Comparison of ENCODE assay signal across 8 cellular contexts in the genomic region with DNA sequence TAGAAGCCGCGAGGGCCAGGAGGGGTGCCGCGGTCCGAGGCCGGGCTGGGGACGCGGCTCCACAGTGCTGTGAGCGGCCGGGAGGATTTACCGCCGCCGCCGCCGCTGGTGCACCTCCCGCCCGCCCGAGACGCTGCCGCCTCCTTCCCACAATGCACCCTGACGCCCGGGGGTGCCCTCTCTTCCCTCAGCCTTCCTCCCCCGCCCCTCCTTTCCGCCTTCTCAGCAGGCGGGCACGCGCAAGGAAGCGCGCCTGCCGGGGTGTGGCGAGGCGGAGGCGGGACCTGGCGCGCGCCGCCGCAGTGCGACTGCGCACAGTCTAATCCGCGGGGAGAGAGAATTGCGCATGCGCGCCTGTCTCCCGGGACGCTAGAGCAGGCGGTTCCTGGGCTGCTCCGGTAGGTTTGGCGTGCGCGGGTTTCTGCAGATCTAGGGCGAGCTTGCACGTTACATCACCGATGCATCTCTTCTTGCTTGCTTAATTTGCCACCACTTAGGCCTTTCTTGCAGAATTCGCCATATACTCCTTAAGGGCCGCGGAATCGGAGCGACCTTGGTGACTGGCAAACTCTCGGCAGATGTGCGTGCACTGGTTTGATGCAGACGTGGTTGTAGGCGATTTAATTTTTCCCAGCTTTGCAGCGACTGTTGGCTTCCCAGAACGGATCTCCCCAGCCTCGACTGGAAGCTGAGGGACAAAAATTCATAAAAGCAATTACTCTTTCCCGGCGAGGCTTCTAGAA. TPM values are rescaled to one million over a fixed set of nuclear protein-coding genes. Genes with fewer than 3 reads are reported as not detected.
DNase-seq lines count a peak whose midpoint lies in the region; ATAC-seq, FAIRE-seq and TF ChIP-seq lines count a peak whose summit lies in the region.

GVQW3 (plus strand) TSS at position 347 of the 743 bp plus-strand sequence. CDS start 506 bp downstream, outside the sequence.
THAP12 (minus strand) TSS at position 156 of the 743 bp plus-strand sequence. CDS start 296 bp downstream, outside the sequence.

- H3K4me1 ChIP-seq in GM23338 (ENCODE audit: insufficient read depth), result peaks cover 30% of the 10 kb centered on the region

- peak within 1 kb of the TSS; percentile 62 for H3K4me3 ChIP-seq in GM23338

- H3F3A ChIP-seq in GM23338 (replicated peaks; ENCODE audit: low read depth), result no peaks in the 10 kb centered on the region

- no peaks in the 10 kb centered on the region for H3K27me3 ChIP-seq in GM23338 (ENCODE audit: insufficient read depth)

- ATAC-seq in GM23338, result peak; percentile 87
- ATAC-seq in natural killer cell treated with Interleukin-12 subunit alpha and Interleukin-12 subunit beta and Interleukin-15 and Interleukin-18, amount 100 ng/mL, for 72 hours, result peak; percentile 92 to 94

- peak in 1 of 2 experiments; percentile 34; a peak in 2 of 4 replicates for TF ChIP-seq CTCF in GM23338 (conservative IDR thresholded peaks at IDR 0.05; ENCODE audit: low read depth in 2 of 2)

- H3K27ac ChIP-seq in GM23338 (ENCODE audit: low read depth), result no peak within 1 kb of the TSS

- H3K27ac Mint-ChIP-seq in GM23338, result peak within 1 kb of the TSS; percentile 95
- peak within 1 kb of the TSS; percentile 89 to 90 for H3K27ac Mint-ChIP-seq in natural killer cell treated with Interleukin-12 subunit alpha and Interleukin-12 subunit beta and Interleukin-15 and Interleukin-18, amount 100 ng/mL, for 72 hours

- H3K4me2 ChIP-seq in GM23338, result peak within 1 kb of the TSS; percentile 98

- no peak for FAIRE-seq in RCC 7860 (lab: Jason Lieb, UNC)

- H4K20me1 ChIP-seq in GM23338 (replicated peaks; ENCODE audit: insufficient read depth), result peaks cover 9% of the 10 kb centered on the region

- no peaks in the 10 kb centered on the region for H3K36me3 ChIP-seq in GM23338 (ENCODE audit: insufficient read depth)

- peaks cover 66% of the 10 kb centered on the region for H3K79me2 ChIP-seq in GM23338 (replicated peaks; ENCODE audit: insufficient read depth)

- H2AFZ ChIP-seq in GM23338, result peak within 1 kb of the TSS; percentile 96

- peaks cover 3% of the 10 kb centered on the region; the same call in 2 of the 3 replicates for H3K36me3 Mint-ChIP-seq in GM23338 (ENCODE audit: low read depth)
- peaks cover 4% of the 10 kb centered on the region for H3K36me3 Mint-ChIP-seq in natural killer cell treated with Interleukin-12 subunit alpha and Interleukin-12 subunit beta and Interleukin-15 and Interleukin-18, amount 100 ng/mL, for 72 hours

- peaks cover 13% of the 10 kb centered on the region for H3K27me3 Mint-ChIP-seq in GM23338 (ENCODE audit: insufficient read depth, low read depth, poor library complexity)
- H3K27me3 Mint-ChIP-seq in natural killer cell treated with Interleukin-12 subunit alpha and Interleukin-12 subunit beta and Interleukin-15 and Interleukin-18, amount 100 ng/mL, for 72 hours, result no peaks in the 10 kb centered on the region

- peaks cover 39% of the 10 kb centered on the region for H3K4me1 Mint-ChIP-seq in GM23338
- H3K4me1 Mint-ChIP-seq in natural killer cell treated with Interleukin-12 subunit alpha and Interleukin-12 subunit beta and Interleukin-15 and Interleukin-18, amount 100 ng/mL, for 72 hours (ENCODE audit: low read depth in 2 of 2), result peaks cover 45 to 57% of the 10 kb centered on the region in 2 donors

- peak within 1 kb of the TSS; percentile 95 for H3K4me3 Mint-ChIP-seq in GM23338
- H3K4me3 Mint-ChIP-seq in natural killer cell treated with Interleukin-12 subunit alpha and Interleukin-12 subunit beta and Interleukin-15 and Interleukin-18, amount 100 ng/mL, for 72 hours, result peak within 1 kb of the TSS; percentile 97

- H3K9me2 ChIP-seq in GM23338 (ENCODE audit: insufficient read depth), result no peaks in the 10 kb centered on the region

- no peaks in the 10 kb centered on the region for H3K9me3 Mint-ChIP-seq in GM23338
- H3K9me3 Mint-ChIP-seq in natural killer cell treated with Interleukin-12 subunit alpha and Interleukin-12 subunit beta and Interleukin-15 and Interleukin-18, amount 100 ng/mL, for 72 hours, result no peaks in the 10 kb centered on the region

- DNase-seq in ELF-1 (ENCODE audit: low read depth, low spot score), result peak; percentile 99
- DNase-seq in GM23338 (ENCODE audit: low spot score), result peak; percentile 97
- peak; percentile 93 to 94 for DNase-seq in Kasumi-1 (lab: John Stamatoyannopoulos, UW)
- peak; percentile 86 for DNase-seq in RCC 7860 (ENCODE audit: low spot score)
- peak; percentile 91 to 96 for DNase-seq in activated T-helper 1 cell treated with anti-CD3 and anti-CD28 coated beads, Interleukin-2, amount 50 U/mL, for 16 hours (ENCODE audit: low read depth in 1 of 2, low spot score in 1 of 2)
- peak; percentile 96 for DNase-seq in fibroblast of peridontal ligament (ENCODE audit: extremely low read depth)
- peak; percentile 98 for DNase-seq in natural killer cell treated with Interleukin-12 subunit alpha and Interleukin-12 subunit beta and Interleukin-15 and Interleukin-18, amount 100 ng/mL, for 72 hours (ENCODE audit: low spot score)
- peak; percentile 96 for DNase-seq in stimulated activated naive CD4-positive, alpha-beta T cell treated with Interleukin-2 at 50 U/mL for 16 hours (lab: John Stamatoyannopoulos, UW)

TF ChIP-seq in GM23338, 12 proteins besides CTCF, POLR2A, EP300 and RAD21:
- TF ChIP-seq NANOG (IDR thresholded peaks at IDR 0.05; ENCODE audit: borderline replicate concordance) (no peak), EZH2 (IDR thresholded peaks at IDR 0.05; ENCODE audit: low read depth, unreplicated experiment) (no peak), EZH2phosphoT487 (IDR thresholded peaks at IDR 0.05; ENCODE audit: unreplicated experiment) (no peak), POLR2AphosphoS5 (IDR thresholded peaks at IDR 0.05; ENCODE audit: low read depth) (peak; percentile 96)

RNA-seq across cellular contexts. Expression of gene GVQW3, which starts in this region (rescaled TPM):
- 3.4 and 4.9 TPM in 2 replicates for total RNA-seq in GM23338 (2014; rRNA removed; shearing (Covaris generic))
- 3.5 and 3.8 TPM in 2 replicates for polyA plus RNA-seq in GM23338 (2016; fragmentation: Nextera tagmentation; extraction: Ambion mirVana)
- 1 to 10 TPM; 3.0 to 4.0 TPM for total RNA-seq in natural killer cell treated with Interleukin-12 subunit alpha and Interleukin-12 subunit beta and Interleukin-15 and Interleukin-18, amount 100 ng/mL, for 72 hours

RNA-seq across cellular contexts. Expression of gene THAP12, which starts in this region (rescaled TPM):
- 36.0 and 41.3 TPM in 2 replicates for total RNA-seq in GM23338 (2014; rRNA removed; shearing (Covaris generic))
- polyA plus RNA-seq in GM23338 (2016; fragmentation: Nextera tagmentation; extraction: Ambion mirVana), result 20.1 and 24.7 TPM in 2 replicates
- 10 to 100 TPM; 43.8 to 49.7 TPM for total RNA-seq in natural killer cell treated with Interleukin-12 subunit alpha and Interleukin-12 subunit beta and Interleukin-15 and Interleukin-18, amount 100 ng/mL, for 72 hours
